Comparison of ENCODE assay signal across 19 cellular contexts in the genomic region with DNA sequence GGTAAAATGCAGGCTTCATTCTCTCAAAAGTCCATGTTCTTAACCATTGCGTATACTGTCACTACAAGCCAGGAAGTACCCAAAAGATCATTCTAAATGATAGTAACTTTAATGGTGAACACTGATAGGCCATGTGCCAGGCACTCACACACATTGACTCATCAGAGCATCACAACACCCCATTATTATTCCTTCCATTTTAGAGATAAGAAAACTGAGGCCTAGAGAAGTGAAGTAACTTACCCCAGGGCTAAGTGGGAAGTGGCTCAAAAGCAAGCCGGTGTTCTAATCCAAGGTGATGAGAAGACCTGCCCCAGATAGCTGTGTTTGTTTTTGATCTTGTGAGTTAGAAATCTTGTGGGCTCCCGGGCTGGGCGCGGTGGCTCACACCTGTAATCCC. TPM values are rescaled to one million over a fixed set of nuclear protein-coding genes. Genes with fewer than 3 reads are reported as not detected.
A peak's percentile ranks its signal among the peaks of the same experiment; 100 is the strongest.
DNase-seq lines count a peak whose midpoint lies in the region; ATAC-seq and TF ChIP-seq lines count a peak whose summit lies in the region.
"Had no signal": no experiment of that assay in that cellular context is flagged by ENCODE, and none has a peak within 500 bp of the region (broad histone marks: within the 10 kb centered on the region; RNA-seq: fewer than 3 reads in every experiment).

No MANE protein-coding gene starts in this region.

- H3K27ac Mint-ChIP-seq in CD8-positive, alpha-beta T cell = peak overlapping the region; percentile 33
- H3K27ac Mint-ChIP-seq in activated T-helper 17 cell treated with anti-CD3 and anti-CD28 coated beads, Interleukin-2, amount 50 U/mL, for 72 hours = peak overlapping the region; percentile 56
- peak overlapping the region in 4 of 6 donors; percentile 22 to 90 (median 68) for H3K27ac Mint-ChIP-seq in naive B cell

- peaks cover 41% of the 10 kb centered on the region for H3K36me3 Mint-ChIP-seq in CD8-positive, alpha-beta T cell
- peaks cover 64% of the 10 kb centered on the region for H3K36me3 Mint-ChIP-seq in activated T-helper 17 cell treated with anti-CD3 and anti-CD28 coated beads, Interleukin-2, amount 50 U/mL, for 72 hours (ENCODE audit: low read depth)
- peaks cover 0 to 6% of the 10 kb centered on the region in 2 donors for H3K36me3 Mint-ChIP-seq in naive B cell

- no peak overlapping the region for H3K4me2 ChIP-seq in PC-9
- H3K4me2 ChIP-seq: hepatocyte had no signal

- H3F3A ChIP-seq in PC-9 (ENCODE audit: insufficient read depth, low read depth) = peaks cover 28% of the 10 kb centered on the region; the same call in 1 of the 2 replicates

- no peaks in the 10 kb centered on the region for H3K27me3 ChIP-seq in CD8-positive, alpha-beta T cell (ENCODE audit: insufficient read depth, low read length)
- no peaks in the 10 kb centered on the region for H3K27me3 ChIP-seq in PC-9 (ENCODE audit: insufficient read depth, low read depth)
- H3K27me3 ChIP-seq: hepatocyte had no signal

- no peaks in the 10 kb centered on the region for H3K9me3 ChIP-seq in CD8-positive, alpha-beta T cell (ENCODE audit: low read length)
- no peaks in the 10 kb centered on the region for H3K9me3 ChIP-seq in PC-9 (ENCODE audit: insufficient read depth, low read depth)
- H3K9me3 ChIP-seq: prostate gland had no signal

- peaks cover 14% of the 10 kb centered on the region for H3K79me2 ChIP-seq in PC-9 (ENCODE audit: low read depth)

- H3K4me1 Mint-ChIP-seq in CD8-positive, alpha-beta T cell (ENCODE audit: low read depth) = peaks cover 30% of the 10 kb centered on the region
- peaks cover 16% of the 10 kb centered on the region for H3K4me1 Mint-ChIP-seq in activated T-helper 17 cell treated with anti-CD3 and anti-CD28 coated beads, Interleukin-2, amount 50 U/mL, for 72 hours
- H3K4me1 Mint-ChIP-seq in naive B cell = peaks cover 22 to 41% (median 29%) of the 10 kb centered on the region in 3 donors

- H3K27me3 Mint-ChIP-seq in CD8-positive, alpha-beta T cell (ENCODE audit: low read depth) = no peaks in the 10 kb centered on the region
- no peaks in the 10 kb centered on the region for H3K27me3 Mint-ChIP-seq in activated T-helper 17 cell treated with anti-CD3 and anti-CD28 coated beads, Interleukin-2, amount 50 U/mL, for 72 hours
- H3K27me3 Mint-ChIP-seq in naive B cell = no peaks in the 10 kb centered on the region

- no peaks in the 10 kb centered on the region for H3K9me2 ChIP-seq in PC-9 (ENCODE audit: insufficient read depth)

- CTCF ChIA-PET in CD8-positive, alpha-beta T cell (lab: Charles Lee) = interaction anchor here (1.0 to 3.9 kb wide), 4 partner anchors 14 to 81 kb away, joined by 3 to 38 read pairs (median 12); no protein-coding TSS in a partner anchor
- CTCF ChIA-PET in PC-9 (lab: Charles Lee) = no interaction called here

- TF ChIP-seq CTCF in CD8-positive, alpha-beta T cell (IDR thresholded peaks at IDR 0.05) = no peak
- TF ChIP-seq CTCF in PC-9 (conservative IDR thresholded peaks at IDR 0.05) = no peak

- H3K9me3 Mint-ChIP-seq in CD8-positive, alpha-beta T cell = no peaks in the 10 kb centered on the region
- H3K9me3 Mint-ChIP-seq in activated T-helper 17 cell treated with anti-CD3 and anti-CD28 coated beads, Interleukin-2, amount 50 U/mL, for 72 hours = no peaks in the 10 kb centered on the region
- no peaks in the 10 kb centered on the region for H3K9me3 Mint-ChIP-seq in naive B cell

- no peaks in the 10 kb centered on the region for H3K36me3 ChIP-seq in CD8-positive, alpha-beta T cell (ENCODE audit: insufficient read depth, low read length)
- peaks cover 1% of the 10 kb centered on the region; the same call in 1 of the 2 replicates for H3K36me3 ChIP-seq in PC-9 (ENCODE audit: low read depth)
- H3K36me3 ChIP-seq: prostate gland had no signal

- intact Hi-C loops in CD8-positive, alpha-beta T cell (cut with DNase I, micrococcal nuclease) = no loop called here
- intact Hi-C loops in PC-9 (cut with micrococcal nuclease; ENCODE audit: unreplicated experiment) = no loop called here

- ATAC-seq in CD8-positive, alpha-beta T cell = no peak
- no peak for ATAC-seq in activated T-helper 17 cell treated with anti-CD3 and anti-CD28 coated beads, Interleukin-2, amount 50 U/mL, for 72 hours (replicated peaks)
- ATAC-seq in naive B cell (ENCODE audit: low read depth in 2 of 2) = no peak
- no peak for ATAC-seq in GM19324 (IDR thresholded peaks at IDR 0.05; ENCODE audit: low FRiP score, unreplicated experiment)

- no peak overlapping the region for H3K27ac ChIP-seq in CD8-positive, alpha-beta T cell (ENCODE audit: low read depth, low read length)
- peak overlapping the region; percentile 63 for H3K27ac ChIP-seq in PC-9
- H3K27ac ChIP-seq: hepatocyte had no signal

- peaks cover 19% of the 10 kb centered on the region for H3K4me1 ChIP-seq in CD8-positive, alpha-beta T cell (ENCODE audit: insufficient read depth, low read length)
- peaks cover 11% of the 10 kb centered on the region for H3K4me1 ChIP-seq in PC-9 (replicated peaks; ENCODE audit: insufficient read depth)

- H4K20me1 ChIP-seq in PC-9 (ENCODE audit: insufficient read depth) = no peaks in the 10 kb centered on the region

- POLR2A ChIA-PET in CD8-positive, alpha-beta T cell (lab: Charles Lee) = interaction anchor here (2.6 to 2.8 kb wide), 2 partner anchors 11 to 42 kb away, joined by 8 to 44 read pairs; no protein-coding TSS in a partner anchor
- POLR2A ChIA-PET in PC-9 (lab: Charles Lee; ENCODE audit: unreplicated experiment) = interaction anchor here (0.6 kb wide), 2 partner anchors 29 to 200 kb away, joined by 8 to 9 read pairs; no protein-coding TSS in a partner anchor

- H2AFZ ChIP-seq in PC-9 = no peak overlapping the region
- H2AFZ ChIP-seq: hepatocyte had no signal

- peak overlapping the region; percentile 26 for H3K4me3 Mint-ChIP-seq in CD8-positive, alpha-beta T cell
- H3K4me3 Mint-ChIP-seq in activated T-helper 17 cell treated with anti-CD3 and anti-CD28 coated beads, Interleukin-2, amount 50 U/mL, for 72 hours = peak overlapping the region; percentile 94
- peak overlapping the region in 6 of 8 donors; percentile 16 to 95 (median 58) for H3K4me3 Mint-ChIP-seq in naive B cell

- no TSS peak for BruUV-seq in PC-9 (replicated peaks; lab: Mats Ljungman, UMichigan)

- no peak overlapping the region for H3K4me3 ChIP-seq in CD8-positive, alpha-beta T cell (ENCODE audit: low read depth, low read length)
- no peak overlapping the region for H3K4me3 ChIP-seq in PC-9
- H3K4me3 ChIP-seq: hepatocyte, prostate gland had no signal

- no peak for DNase-seq in CD8-positive, alpha-beta T cell
- DNase-seq in PC-9 (no peak), naive B cell (no peak), AG08395 (ENCODE audit: low spot score) (no peak), hepatic stellate cell (ENCODE audit: low spot score) (no peak), NOMO-1 (lab: John Stamatoyannopoulos, UW; ENCODE audit: unreplicated experiment in 2 of 2) (no peak)
- DNase-seq: activated effector memory CD4-positive, alpha-beta T cell treated with Interleukin-2 at 50 U/mL for 16 hours; AML-193; effector CD8-positive, alpha-beta T cell; GOT3; NCI-H1105 treated with DMSO at 0.1 percent for 48 hours; NCI-H524 treated with DMSO at 0.1 percent for 48 hours; stimulated activated CD4-positive, alpha-beta T cell treated with anti-CD3 and anti-CD28 coated beads, Interleukin-4, amount 100 ng/mL, for 1 hour had no signal

RNA-seq across cellular contexts. Expression of a gene that starts 1.4 kb away (rescaled TPM):
- total RNA-seq in CD8-positive, alpha-beta T cell = 100 to 1,000 TPM; 149 to 166 TPM
- total RNA-seq in PC-9 (2021) = 36.7 and 50.7 TPM in 2 replicates
- 10 to 100 TPM; 16.7 to 25.5 TPM for total RNA-seq in activated T-helper 17 cell treated with anti-CD3 and anti-CD28 coated beads, Interleukin-2, amount 50 U/mL, for 72 hours
- 1 to 10 TPM in 5 of 6 donors, under 1 TPM in 1; 0.26 to 4.2 (median 2.5) TPM for polyA plus RNA-seq in naive B cell (ENCODE audit: low read depth in 6 of 6)

RNA-seq across cellular contexts. Expression of a gene that starts 21.1 kb away (rescaled TPM):
- 10 to 100 TPM; 17.2 to 17.6 TPM for total RNA-seq in CD8-positive, alpha-beta T cell
- total RNA-seq in PC-9 (2021) = 83.4 and 89.3 TPM in 2 replicates
- 10 to 100 TPM; 71.1 to 74.0 TPM for total RNA-seq in activated T-helper 17 cell treated with anti-CD3 and anti-CD28 coated beads, Interleukin-2, amount 50 U/mL, for 72 hours
- polyA plus RNA-seq in naive B cell (ENCODE audit: low read depth in 6 of 6) = 10 to 100 TPM; 15.5 to 30.7 (median 24.0) TPM

RNA-seq across cellular contexts. Expression of a gene that starts 27.0 kb away (rescaled TPM):
- total RNA-seq in CD8-positive, alpha-beta T cell = 1 to 10 TPM; 2.4 to 3.4 TPM
- total RNA-seq in PC-9 (2021) = 5.2 and 6.5 TPM in 2 replicates
- 1 to 10 TPM in 1 of 2 donors, under 1 TPM in 1; 0.86 to 1.7 TPM for total RNA-seq in activated T-helper 17 cell treated with anti-CD3 and anti-CD28 coated beads, Interleukin-2, amount 50 U/mL, for 72 hours
- polyA plus RNA-seq in naive B cell (ENCODE audit: low read depth in 6 of 6) = 1 to 10 TPM in 4 of 6 donors, under 1 TPM in 2; 0.39 to 2.2 (median 1.6) TPM
- total RNA-seq: hepatocyte, HT1080, skeletal muscle tissue had no signal

RNA-seq across cellular contexts. Expression of a gene that starts 40.5 kb away (rescaled TPM):
- 10 to 100 TPM; 70.0 to 72.3 TPM for total RNA-seq in CD8-positive, alpha-beta T cell
- 70.8 and 78.3 TPM in 2 replicates for total RNA-seq in PC-9 (2021)
- 1 to 10 TPM; 1.0 to 3.0 TPM for total RNA-seq in activated T-helper 17 cell treated with anti-CD3 and anti-CD28 coated beads, Interleukin-2, amount 50 U/mL, for 72 hours
- under 1 TPM in 4 of 6 donors, not detected in 2; 0.24 to 0.90 (median 0.45) TPM for polyA plus RNA-seq in naive B cell (ENCODE audit: low read depth in 6 of 6)
- total RNA-seq: HT1080, skeletal muscle tissue had no signal

Comparison
In these comparisons a context has a peak if more than half of its experiments do, and no peak if none do; other contexts are left out.
1. H3K4me3 Mint-ChIP-seq: peak in every context shown above with its lines; median percentile 94 in activated T-helper 17 cell treated with anti-CD3 and anti-CD28 coated beads, Interleukin-2, amount 50 U/mL, for 72 hours; 58 in naive B cell; 26 in CD8-positive, alpha-beta T cell.